1 cellular context compared by ENCODE assay signal in genomic region chr10:75234017-75234682, GRCh38.
TF ChIP-seq lines count a peak whose summit lies in the region.

No MANE protein-coding gene starts in this region.

TF ChIP-seq in HEK293, 187 proteins besides CTCF, POLR2A, EP300 and RAD21 (continued from another document):
- TF ChIP-seq PRDM10 (tag by site-specific recombination; IDR thresholded peaks at IDR 0.05) (peak; percentile 83), REPIN1 (tag by site-specific recombination; IDR thresholded peaks at IDR 0.05; ENCODE audit: low read depth) (no peak), ZNF366 (tag by site-specific recombination; conservative IDR thresholded peaks at IDR 0.05) (peak; percentile 54), ZNF248 (tag by site-specific recombination; IDR thresholded peaks at IDR 0.05) (no peak), ZNF184 (tag by site-specific recombination; IDR thresholded peaks at IDR 0.05) (no peak), ZNF580 (tag by site-specific recombination; IDR thresholded peaks at IDR 0.05) (no peak), SP3 (tag by site-specific recombination; IDR thresholded peaks at IDR 0.05) (peak; percentile 99), ZNF501 (tag by site-specific recombination; IDR thresholded peaks at IDR 0.05) (peak; percentile 49; the same call in 1 of the 2 replicates), ZNF624 (tag by site-specific recombination; IDR thresholded peaks at IDR 0.05) (no peak), ZNF776 (tag by site-specific recombination; IDR thresholded peaks at IDR 0.05; ENCODE audit: borderline replicate concordance) (no peak), KLF1 (tag by site-specific recombination; IDR thresholded peaks at IDR 0.05) (peak; percentile 79), ZNF629 (tag by site-specific recombination; IDR thresholded peaks at IDR 0.05) (peak; percentile 38), ZNF423 (tag by site-specific recombination; IDR thresholded peaks at IDR 0.05) (peak; percentile 60; the same call in 1 of the 2 replicates), ZNF660 (tag by site-specific recombination; IDR thresholded peaks at IDR 0.05) (no peak), KLF8 (tag by site-specific recombination; IDR thresholded peaks at IDR 0.05) (peak; percentile 99), PATZ1 (tag by site-specific recombination; IDR thresholded peaks at IDR 0.05) (peak; percentile 92), ZNF391 (tag by site-specific recombination; IDR thresholded peaks at IDR 0.05; ENCODE audit: borderline replicate concordance, low read depth) (no peak), KLF7 (tag by site-specific recombination; IDR thresholded peaks at IDR 0.05; ENCODE audit: borderline replicate concordance) (peak; percentile 30; the same call in 1 of the 2 replicates), ZNF518A (tag by site-specific recombination; conservative IDR thresholded peaks at IDR 0.05; ENCODE audit: low read depth) (no peak)
